ENCODE assay signal across 1 cellular context in the genomic region with DNA sequence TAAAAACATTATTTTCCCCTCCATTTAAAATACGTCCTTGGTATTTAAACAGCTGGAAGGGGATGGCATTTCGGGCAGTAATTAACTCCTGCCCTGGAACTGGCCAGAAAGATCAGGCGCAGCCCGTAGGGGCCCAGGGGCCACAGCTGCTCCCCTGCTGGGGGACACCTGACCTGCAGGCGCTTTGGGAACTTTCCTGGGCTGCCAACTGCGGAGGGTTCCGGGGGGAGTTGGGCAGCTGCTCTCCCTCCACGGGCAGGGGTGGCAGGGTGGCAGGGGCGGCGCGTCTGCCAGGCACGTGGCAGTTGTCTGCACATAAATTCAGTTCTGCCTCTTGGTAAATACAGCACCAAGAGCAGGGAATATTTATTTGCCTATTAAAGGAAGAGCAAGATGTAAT.
TF ChIP-seq lines count a peak whose summit lies in the region.

No MANE protein-coding gene starts in this region.

TF ChIP-seq in HCT116, 20 proteins besides CTCF, POLR2A, EP300 and RAD21 (continued from another document):
- TF ChIP-seq, protein P1, sequence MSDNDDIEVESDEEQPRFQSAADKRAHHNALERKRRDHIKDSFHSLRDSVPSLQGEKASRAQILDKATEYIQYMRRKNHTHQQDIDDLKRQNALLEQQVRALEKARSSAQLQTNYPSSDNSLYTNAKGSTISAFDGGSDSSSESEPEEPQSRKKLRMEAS (IDR thresholded peaks at IDR 0.05), result no peak
- no peak for TF ChIP-seq EGR1 (IDR thresholded peaks at IDR 0.05; ENCODE audit: low read depth)
- TF ChIP-seq, protein P2, sequence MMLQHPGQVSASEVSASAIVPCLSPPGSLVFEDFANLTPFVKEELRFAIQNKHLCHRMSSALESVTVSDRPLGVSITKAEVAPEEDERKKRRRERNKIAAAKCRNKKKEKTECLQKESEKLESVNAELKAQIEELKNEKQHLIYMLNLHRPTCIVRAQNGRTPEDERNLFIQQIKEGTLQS (IDR thresholded peaks at IDR 0.05), result no peak
- TF ChIP-seq, protein P3, sequence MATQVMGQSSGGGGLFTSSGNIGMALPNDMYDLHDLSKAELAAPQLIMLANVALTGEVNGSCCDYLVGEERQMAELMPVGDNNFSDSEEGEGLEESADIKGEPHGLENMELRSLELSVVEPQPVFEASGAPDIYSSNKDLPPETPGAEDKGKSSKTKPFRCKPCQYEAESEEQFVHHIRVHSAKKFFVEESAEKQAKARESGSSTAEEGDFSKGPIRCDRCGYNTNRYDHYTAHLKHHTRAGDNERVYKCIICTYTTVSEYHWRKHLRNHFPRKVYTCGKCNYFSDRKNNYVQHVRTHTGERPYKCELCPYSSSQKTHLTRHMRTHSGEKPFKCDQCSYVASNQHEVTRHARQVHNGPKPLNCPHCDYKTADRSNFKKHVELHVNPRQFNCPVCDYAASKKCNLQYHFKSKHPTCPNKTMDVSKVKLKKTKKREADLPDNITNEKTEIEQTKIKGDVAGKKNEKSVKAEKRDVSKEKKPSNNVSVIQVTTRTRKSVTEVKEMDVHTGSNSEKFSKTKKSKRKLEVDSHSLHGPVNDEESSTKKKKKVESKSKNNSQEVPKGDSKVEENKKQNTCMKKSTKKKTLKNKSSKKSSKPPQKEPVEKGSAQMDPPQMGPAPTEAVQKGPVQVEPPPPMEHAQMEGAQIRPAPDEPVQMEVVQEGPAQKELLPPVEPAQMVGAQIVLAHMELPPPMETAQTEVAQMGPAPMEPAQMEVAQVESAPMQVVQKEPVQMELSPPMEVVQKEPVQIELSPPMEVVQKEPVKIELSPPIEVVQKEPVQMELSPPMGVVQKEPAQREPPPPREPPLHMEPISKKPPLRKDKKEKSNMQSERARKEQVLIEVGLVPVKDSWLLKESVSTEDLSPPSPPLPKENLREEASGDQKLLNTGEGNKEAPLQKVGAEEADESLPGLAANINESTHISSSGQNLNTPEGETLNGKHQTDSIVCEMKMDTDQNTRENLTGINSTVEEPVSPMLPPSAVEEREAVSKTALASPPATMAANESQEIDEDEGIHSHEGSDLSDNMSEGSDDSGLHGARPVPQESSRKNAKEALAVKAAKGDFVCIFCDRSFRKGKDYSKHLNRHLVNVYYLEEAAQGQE (IDR thresholded peaks at IDR 0.05; ENCODE audit: low read depth), result no peak
- TF ChIP-seq, protein P4, sequence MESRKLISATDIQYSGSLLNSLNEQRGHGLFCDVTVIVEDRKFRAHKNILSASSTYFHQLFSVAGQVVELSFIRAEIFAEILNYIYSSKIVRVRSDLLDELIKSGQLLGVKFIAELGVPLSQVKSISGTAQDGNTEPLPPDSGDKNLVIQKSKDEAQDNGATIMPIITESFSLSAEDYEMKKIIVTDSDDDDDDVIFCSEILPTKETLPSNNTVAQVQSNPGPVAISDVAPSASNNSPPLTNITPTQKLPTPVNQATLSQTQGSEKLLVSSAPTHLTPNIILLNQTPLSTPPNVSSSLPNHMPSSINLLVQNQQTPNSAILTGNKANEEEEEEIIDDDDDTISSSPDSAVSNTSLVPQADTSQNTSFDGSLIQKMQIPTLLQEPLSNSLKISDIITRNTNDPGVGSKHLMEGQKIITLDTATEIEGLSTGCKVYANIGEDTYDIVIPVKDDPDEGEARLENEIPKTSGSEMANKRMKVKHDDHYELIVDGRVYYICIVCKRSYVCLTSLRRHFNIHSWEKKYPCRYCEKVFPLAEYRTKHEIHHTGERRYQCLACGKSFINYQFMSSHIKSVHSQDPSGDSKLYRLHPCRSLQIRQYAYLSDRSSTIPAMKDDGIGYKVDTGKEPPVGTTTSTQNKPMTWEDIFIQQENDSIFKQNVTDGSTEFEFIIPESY (IDR thresholded peaks at IDR 0.05; ENCODE audit: extremely low read depth, insufficient replicate concordance, low read length), result no peak
- TF ChIP-seq ELF1 (IDR thresholded peaks at IDR 0.05; ENCODE audit: borderline replicate concordance, low read depth), result no peak
- no peak for TF ChIP-seq JUND (IDR thresholded peaks at IDR 0.05)
- no peak for TF ChIP-seq FOSL1 (IDR thresholded peaks at IDR 0.05; ENCODE audit: low read depth)
- TF ChIP-seq SIN3A (IDR thresholded peaks at IDR 0.05; ENCODE audit: low read depth), result no peak
- no peak for TF ChIP-seq ZFX (IDR thresholded peaks at IDR 0.05)
- TF ChIP-seq SP1 (IDR thresholded peaks at IDR 0.05; ENCODE audit: low read depth), result no peak
- TF ChIP-seq EZH2phosphoT487 (IDR thresholded peaks at IDR 0.05; ENCODE audit: borderline replicate concordance), result no peak
- TF ChIP-seq SRF (IDR thresholded peaks at IDR 0.05; ENCODE audit: low read depth), result no peak
- no peak for TF ChIP-seq CBX3 (IDR thresholded peaks at IDR 0.05; ENCODE audit: low read depth)
- TF ChIP-seq CEBPB (IDR thresholded peaks at IDR 0.05; ENCODE audit: low read depth), result no peak
- no peak for TF ChIP-seq TCF7L2 (IDR thresholded peaks at IDR 0.05; ENCODE audit: borderline replicate concordance, extremely low read depth, insufficient read depth, insufficient read length)
